Comparison of ENCODE assay signal across 10 cellular contexts in the genomic region with DNA sequence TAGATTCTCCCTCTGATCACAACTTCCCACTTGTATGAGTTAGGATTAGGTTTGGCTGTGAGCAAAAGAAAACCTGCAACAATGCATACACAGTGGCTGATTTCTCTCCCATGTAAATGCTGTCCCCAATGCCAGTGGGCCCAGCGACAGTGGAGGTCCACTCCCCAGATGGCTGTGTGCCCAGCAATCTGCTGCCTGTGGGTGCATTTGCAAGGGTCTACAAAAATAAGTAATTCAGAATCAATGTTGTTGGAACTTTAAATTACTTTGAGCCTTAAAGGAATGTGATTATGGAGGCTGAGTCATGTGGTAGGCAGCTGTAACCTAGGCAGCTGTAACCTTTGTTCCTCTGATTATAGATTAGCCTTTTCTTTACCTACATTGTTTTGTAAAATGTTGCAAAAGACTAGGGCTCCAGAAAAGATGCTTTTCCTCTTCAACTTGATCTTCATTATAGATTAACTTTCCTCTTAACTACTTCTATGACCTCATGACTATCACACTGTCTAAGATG. TPM values are rescaled to one million over a fixed set of nuclear protein-coding genes. Genes with fewer than 3 reads are reported as not detected.
DNase-seq lines count a peak whose midpoint lies in the region; ATAC-seq and TF ChIP-seq lines count a peak whose summit lies in the region.
"Had no signal": no experiment of that assay in that cellular context is flagged by ENCODE, and none has a peak within 500 bp of the region (broad histone marks: within the 10 kb centered on the region; RNA-seq: fewer than 3 reads in every experiment).

No MANE protein-coding gene starts in this region.

- H2AFZ ChIP-seq in GM23338: no peak overlapping the region

- peaks cover 9% of the 10 kb centered on the region for H3K4me1 ChIP-seq in GM23338 (ENCODE audit: insufficient read depth)
- H3K4me1 ChIP-seq in mucosa of descending colon (ENCODE audit: low read depth): peaks cover 12% of the 10 kb centered on the region
- peaks cover 0 to 4% (median 0%) of the 10 kb centered on the region in 4 donors for H3K4me1 ChIP-seq in tibial artery

- peaks cover 12% of the 10 kb centered on the region for H3K4me1 Mint-ChIP-seq in GM23338
- peaks cover 4% of the 10 kb centered on the region for H3K4me1 Mint-ChIP-seq in activated CD4-positive, alpha-beta memory T cell treated with anti-CD3 and anti-CD28 coated beads for 36 hours (ENCODE audit: low read depth)

- TF ChIP-seq CTCF in GM23338 (conservative IDR thresholded peaks at IDR 0.05; ENCODE audit: low read depth in 2 of 2): no peak
- TF ChIP-seq CTCF in mucosa of descending colon (IDR thresholded peaks at IDR 0.05): no peak
- no peak for TF ChIP-seq CTCF in tibial artery (IDR thresholded peaks at IDR 0.05)

- no peaks in the 10 kb centered on the region; the same call in 1 of the 2 replicates for H3F3A ChIP-seq in GM23338 (replicated peaks; ENCODE audit: low read depth)

- DNase-seq in GM23338 (ENCODE audit: low spot score) (peak; percentile 47), astrocyte of the hippocampus (ENCODE audit: low read depth, low spot score) (peak; percentile 46), mucosa of descending colon (peak in 1 of 3 donors; percentile 22), tibial artery (no peak)
- DNase-seq in activated CD4-positive, alpha-beta memory T cell treated with anti-CD3 and anti-CD28 coated beads for 36 hours: no peak
- no peak for DNase-seq in activated effector memory CD4-positive, alpha-beta T cell treated with anti-CD3 and anti-CD28 coated beads, Interleukin-2, amount 50 U/mL, for 16 hours
- DNase-seq: GF-D8, NCI-H1694, substantia nigra had no signal

- H3K4me2 ChIP-seq in GM23338: peak overlapping the region; percentile 8

- H3K27ac ChIP-seq in GM23338 (ENCODE audit: low read depth) (peak overlapping the region; percentile 83), tibial artery (no peak overlapping the region)

- CTCF ChIA-PET in activated CD4-positive, alpha-beta memory T cell treated with anti-CD3 and anti-CD28 coated beads for 36 hours (lab: Charles Lee): interaction anchor here (0.6 to 1.7 kb wide), 2 partner anchors 22 to 213 kb away, joined by 3 read pairs; no protein-coding TSS in a partner anchor

- H3K4me3 ChIP-seq in GM23338 (no peak overlapping the region), mucosa of descending colon (no peak overlapping the region), tibial artery (no peak overlapping the region)

- no peak overlapping the region; the same call in 2 of the 3 replicates for H3K4me3 Mint-ChIP-seq in GM23338
- no peak overlapping the region for H3K4me3 Mint-ChIP-seq in activated CD4-positive, alpha-beta memory T cell treated with anti-CD3 and anti-CD28 coated beads for 36 hours
- H3K4me3 Mint-ChIP-seq: B cell had no signal

- no peaks in the 10 kb centered on the region for H3K27me3 ChIP-seq in GM23338 (ENCODE audit: insufficient read depth)
- H3K27me3 ChIP-seq in tibial artery: no peaks in the 10 kb centered on the region

- peak; percentile 46 for ATAC-seq in GM23338
- peak; percentile 84 for ATAC-seq in mucosa of descending colon

- H4K20me1 ChIP-seq in GM23338 (replicated peaks; ENCODE audit: insufficient read depth): 0 out of 2 replicates have a peak, but pooled peaks cover 3% of the 10 kb centered on the region

- H3K36me3 Mint-ChIP-seq in GM23338 (ENCODE audit: low read depth): peaks cover 12% of the 10 kb centered on the region
- H3K36me3 Mint-ChIP-seq in activated CD4-positive, alpha-beta memory T cell treated with anti-CD3 and anti-CD28 coated beads for 36 hours: peaks cover 9% of the 10 kb centered on the region

- 0 out of 2 replicates have a peak, but pooled peaks cover 7% of the 10 kb centered on the region for H3K79me2 ChIP-seq in GM23338 (replicated peaks; ENCODE audit: insufficient read depth)

- no peaks in the 10 kb centered on the region for H3K9me3 ChIP-seq in mucosa of descending colon
- H3K9me3 ChIP-seq in tibial artery: no peaks in the 10 kb centered on the region

- POLR2A ChIA-PET in activated CD4-positive, alpha-beta memory T cell treated with anti-CD3 and anti-CD28 coated beads for 36 hours (lab: Charles Lee): interaction anchor here (0.5 kb wide), 1 partner anchor 13 kb away, joined by 4 read pairs; no protein-coding TSS in a partner anchor

- no peaks in the 10 kb centered on the region for H3K9me2 ChIP-seq in GM23338 (ENCODE audit: insufficient read depth)

- H3K9me3 Mint-ChIP-seq in GM23338: no peaks in the 10 kb centered on the region
- no peaks in the 10 kb centered on the region for H3K9me3 Mint-ChIP-seq in activated CD4-positive, alpha-beta memory T cell treated with anti-CD3 and anti-CD28 coated beads for 36 hours

- H3K27ac Mint-ChIP-seq in GM23338: peak overlapping the region; percentile 94
- H3K27ac Mint-ChIP-seq in activated CD4-positive, alpha-beta memory T cell treated with anti-CD3 and anti-CD28 coated beads for 36 hours: no peak overlapping the region
- H3K27ac Mint-ChIP-seq: B cell had no signal

- H3K27me3 Mint-ChIP-seq in GM23338 (ENCODE audit: insufficient read depth, low read depth, poor library complexity): peaks cover 10% of the 10 kb centered on the region
- H3K27me3 Mint-ChIP-seq in activated CD4-positive, alpha-beta memory T cell treated with anti-CD3 and anti-CD28 coated beads for 36 hours: no peaks in the 10 kb centered on the region
- H3K27me3 Mint-ChIP-seq: B cell had no signal

- intact Hi-C loops in mucosa of descending colon (cut with DNase I, micrococcal nuclease): no loop called here
- intact Hi-C loops in activated CD4-positive, alpha-beta memory T cell treated with anti-CD3 and anti-CD28 coated beads for 36 hours (cut with micrococcal nuclease): no loop called here
- intact Hi-C loops in tibial artery (cut with DNase I; ENCODE audit: low total_unique reads): no loop called here

- H3K36me3 ChIP-seq in GM23338 (ENCODE audit: insufficient read depth) (no peaks in the 10 kb centered on the region), mucosa of descending colon (ENCODE audit: low read depth) (no peaks in the 10 kb centered on the region), tibial artery (peaks cover 0 to 49% (median 9%) of the 10 kb centered on the region in 3 donors)

TF ChIP-seq in GM23338, 12 proteins besides CTCF, POLR2A, EP300 and RAD21 (continues in another document):
- TF ChIP-seq EZH2 (IDR thresholded peaks at IDR 0.05; ENCODE audit: low read depth, unreplicated experiment) (no peak), POLR2AphosphoS5 (IDR thresholded peaks at IDR 0.05; ENCODE audit: low read depth) (no peak), REST (IDR thresholded peaks at IDR 0.05; ENCODE audit: unreplicated experiment) (no peak), ZNF114 (CRISPR knock-in tag; IDR thresholded peaks at IDR 0.05) (no peak), JUNB (IDR thresholded peaks at IDR 0.05; ENCODE audit: unreplicated experiment) (no peak)

RNA-seq across cellular contexts. Expression of gene MXD3, which starts 14.2 kb away (rescaled TPM):
- 11.6 and 13.0 TPM in 2 replicates for total RNA-seq in GM23338 (2014; rRNA removed; shearing (Covaris generic))
- polyA plus RNA-seq in GM23338 (2016; fragmentation: Nextera tagmentation; extraction: Ambion mirVana): 8.4 and 9.9 TPM in 2 replicates
- total RNA-seq in mucosa of descending colon: 10 to 100 TPM; 10.3 to 19.4 (median 10.9) TPM
- total RNA-seq in activated CD4-positive, alpha-beta memory T cell treated with anti-CD3 and anti-CD28 coated beads for 36 hours: 10 to 100 TPM; 31.2 to 33.4 TPM

RNA-seq across cellular contexts. Expression of gene PRELID1, which starts 22.3 kb away (rescaled TPM):
- 271 and 328 TPM in 2 replicates for total RNA-seq in GM23338 (2014; rRNA removed; shearing (Covaris generic))
- 349 and 359 TPM in 2 replicates for polyA plus RNA-seq in GM23338 (2016; fragmentation: Nextera tagmentation; extraction: Ambion mirVana)
- total RNA-seq in mucosa of descending colon: 100 to 1,000 TPM; 149 to 277 (median 171) TPM
- 100 to 1,000 TPM; 247 to 248 TPM for total RNA-seq in activated CD4-positive, alpha-beta memory T cell treated with anti-CD3 and anti-CD28 coated beads for 36 hours

RNA-seq across cellular contexts. Expression of gene RAB24, which starts 22.4 kb away (rescaled TPM):
- total RNA-seq in GM23338 (2014; rRNA removed; shearing (Covaris generic)): 24.8 and 27.1 TPM in 2 replicates
- polyA plus RNA-seq in GM23338 (2016; fragmentation: Nextera tagmentation; extraction: Ambion mirVana): 26.1 and 27.7 TPM in 2 replicates
- total RNA-seq in mucosa of descending colon: 10 to 100 TPM; 23.4 to 33.1 (median 29.5) TPM
- 10 to 100 TPM; 21.7 to 22.1 TPM for total RNA-seq in activated CD4-positive, alpha-beta memory T cell treated with anti-CD3 and anti-CD28 coated beads for 36 hours

RNA-seq across cellular contexts. Expression of gene LMAN2, which starts 25.5 kb away (rescaled TPM):
- total RNA-seq in GM23338 (2014; rRNA removed; shearing (Covaris generic)): 220 and 227 TPM in 2 replicates
- 145 and 153 TPM in 2 replicates for polyA plus RNA-seq in GM23338 (2016; fragmentation: Nextera tagmentation; extraction: Ambion mirVana)
- 100 to 1,000 TPM in 2 of 3 donors, 10 to 100 TPM in 1; 91.9 to 150 (median 139) TPM for total RNA-seq in mucosa of descending colon
- total RNA-seq in activated CD4-positive, alpha-beta memory T cell treated with anti-CD3 and anti-CD28 coated beads for 36 hours: 100 to 1,000 TPM in 1 of 2 experiments, 10 to 100 TPM in 1; 98.3 to 104 TPM

RNA-seq across cellular contexts. Expression of gene RGS14, which starts 31.8 kb away (rescaled TPM):
- 37.9 and 39.3 TPM in 2 replicates for total RNA-seq in GM23338 (2014; rRNA removed; shearing (Covaris generic))
- 23.5 and 24.8 TPM in 2 replicates for polyA plus RNA-seq in GM23338 (2016; fragmentation: Nextera tagmentation; extraction: Ambion mirVana)
- 10 to 100 TPM; 11.1 to 15.2 (median 11.7) TPM for total RNA-seq in mucosa of descending colon
- 10 to 100 TPM; 43.9 to 47.2 TPM for total RNA-seq in activated CD4-positive, alpha-beta memory T cell treated with anti-CD3 and anti-CD28 coated beads for 36 hours

Comparison
In these comparisons a context has a peak if more than half of its experiments do, and no peak if none do; other contexts are left out.
1. DNase-seq: peak in GM23338 (single experiment) and astrocyte of the hippocampus (single experiment); none in activated CD4-positive, alpha-beta memory T cell treated with anti-CD3 and anti-CD28 coated beads for 36 hours (single experiment), activated effector memory CD4-positive, alpha-beta T cell treated with anti-CD3 and anti-CD28 coated beads, Interleukin-2, amount 50 U/mL, for 16 hours (single experiment) and tibial artery (0 of 2).